In genomic region chr12:131608740-131609665, GRCh38 we compare ENCODE assay signal across 8 cellular contexts.
DNase-seq lines count a peak whose midpoint lies in the region; ATAC-seq and TF ChIP-seq lines count a peak whose summit lies in the region.

No MANE protein-coding gene starts in this region.

- intact Hi-C loops in activated B cell treated with CpG ODN at 0.5 μM for 24 hours (cut with micrococcal nuclease) = loop anchor here (2.0 to 10.0 kb wide), 2 partner anchors 392 to 694 kb away; no protein-coding TSS in a partner anchor
- intact Hi-C loops in left lung (cut with DNase I) = no loop called here

- POLR2A ChIA-PET in activated B cell treated with CpG ODN at 0.5 μM for 24 hours (lab: Charles Lee) = no interaction called here

- peaks cover 10% of the 10 kb centered on the region for H3K4me1 Mint-ChIP-seq in activated B cell treated with CpG ODN at 0.5 μM for 24 hours

- no peaks in the 10 kb centered on the region for H3K9me3 ChIP-seq in left lung

- TF ChIP-seq CTCF in activated B cell treated with CpG ODN at 0.5 μM for 24 hours (IDR thresholded peaks at IDR 0.05) (no peak), left lung (IDR thresholded peaks at IDR 0.05) (peak; percentile 84 to 87)

- no peaks in the 10 kb centered on the region for H3K9me3 Mint-ChIP-seq in activated B cell treated with CpG ODN at 0.5 μM for 24 hours

- peaks cover 12 to 35% of the 10 kb centered on the region in 2 donors for H3K4me1 ChIP-seq in left lung

- H3K27ac ChIP-seq in left lung = no peak overlapping the region

- peak; percentile 28 for DNase-seq in DMS153 treated with DMSO at 0.1 percent for 48 hours (lab: John Stamatoyannopoulos, UW; ENCODE audit: unreplicated experiment)
- DNase-seq in HT1080 (ENCODE audit: low read depth) = peak; percentile 60
- DNase-seq in activated B cell treated with CpG ODN at 0.5 μM for 24 hours = peak; percentile 26
- peak; percentile 16 to 29 for DNase-seq in cerebellar nuclear complex (lab: John Stamatoyannopoulos, UW)
- peak; percentile 69 to 90 for DNase-seq in left lung
- peak; percentile 45 to 60 for DNase-seq in stimulated activated CD4-positive, alpha-beta T cell treated with anti-CD3 and anti-CD28 coated beads, Interleukin-4, amount 100 ng/mL, for 4 hours
- no peak for DNase-seq in NCI-H1436 treated with DMSO at 0.1 percent for 48 hours (lab: John Stamatoyannopoulos, UW)

- peak; percentile 54 for ATAC-seq in activated B cell treated with CpG ODN at 0.5 μM for 24 hours (ENCODE audit: low read depth)
- ATAC-seq in left lung = peak; percentile 94
- no peak for ATAC-seq in HG02840 (IDR thresholded peaks at IDR 0.05; ENCODE audit: low FRiP score, unreplicated experiment)

- peaks cover 0 to 28% of the 10 kb centered on the region in 2 donors for H3K27me3 ChIP-seq in left lung

- H3K4me3 ChIP-seq in left lung = no peak overlapping the region

- H3K36me3 Mint-ChIP-seq in activated B cell treated with CpG ODN at 0.5 μM for 24 hours (ENCODE audit: low read depth) = no peaks in the 10 kb centered on the region

- CTCF ChIA-PET in activated B cell treated with CpG ODN at 0.5 μM for 24 hours (lab: Charles Lee) = interaction anchor here (0.7 kb wide), 1 partner anchor 221 kb away, joined by 3 read pairs; no protein-coding TSS in a partner anchor

- peaks cover 35% of the 10 kb centered on the region for H3K27me3 Mint-ChIP-seq in activated B cell treated with CpG ODN at 0.5 μM for 24 hours

- no peak overlapping the region for H3K27ac Mint-ChIP-seq in activated B cell treated with CpG ODN at 0.5 μM for 24 hours

- no peak overlapping the region for H3K4me3 Mint-ChIP-seq in activated B cell treated with CpG ODN at 0.5 μM for 24 hours

- no peaks in the 10 kb centered on the region for H3K36me3 ChIP-seq in left lung
